25 cellular contexts compared by ENCODE assay signal in genomic region chr10:42351745-42352144, GRCh38.
"Had no signal": no experiment of that assay in that cellular context is flagged by ENCODE, and none has a peak within 500 bp of the region (broad histone marks: within the 10 kb centered on the region; RNA-seq: fewer than 3 reads in every experiment).

No MANE protein-coding gene starts in this region.

- DNase-seq: colonic mucosa; cortex of kidney; effector CD8-positive, alpha-beta T cell; effector memory CD8-positive, alpha-beta T cell; endodermal cell; erythroblast; esophagus squamous epithelium; foreskin fibroblast; foreskin melanocyte; gastrocnemius medialis; glutamatergic neuron; head of caudate nucleus; heart right ventricle; hippocampal formation; left cardiac atrium; left lung; left ventricle myocardium superior; lower lobe of right lung; mesenchymal stem cell; mucosa of descending colon; naive B cell had no signal

- H3K9me3 ChIP-seq: colonic mucosa, gastrocnemius medialis had no signal

- ATAC-seq: effector memory CD8-positive, alpha-beta T cell; esophagus mucosa; gastrocnemius medialis; heart right ventricle; left cardiac atrium; left lung; left ventricle myocardium superior; lower lobe of right lung; mucosa of descending colon had no signal

- H3K36me3 ChIP-seq: colonic mucosa, gastrocnemius medialis, left lung, lower lobe of right lung had no signal

- H3K27me3 ChIP-seq: colonic mucosa, esophagus squamous epithelium, gastrocnemius medialis, heart right ventricle, left lung had no signal

- H3K27ac ChIP-seq: colonic mucosa, epithelial cell of prostate, esophagus squamous epithelium, gastrocnemius medialis, heart right ventricle, left lung, lower lobe of right lung had no signal

- H3K4me3 ChIP-seq: colonic mucosa, esophagus squamous epithelium, gastrocnemius medialis, heart right ventricle, left lung, lower lobe of right lung, mucosa of descending colon had no signal

- FAIRE-seq: islet of Langerhans, keratinocyte had no signal

- H3K4me1 ChIP-seq: colonic mucosa, esophagus squamous epithelium, gastrocnemius medialis, heart right ventricle, left lung, lower lobe of right lung had no signal
